Comparison of ENCODE assay signal across 10 cellular contexts in genomic region chr11:70661763-70662501, GRCh38.
DNase-seq lines count a peak whose midpoint lies in the region; FAIRE-seq and TF ChIP-seq lines count a peak whose summit lies in the region.
"Had no signal": no experiment of that assay in that cellular context is flagged by ENCODE, and none has a peak within 500 bp of the region (broad histone marks: within the 10 kb centered on the region; RNA-seq: fewer than 3 reads in every experiment).

No MANE protein-coding gene starts in this region.

- DNase-seq in H7 = peak; percentile 95
- DNase-seq in ascending aorta (ENCODE audit: low spot score in 2 of 2) = no peak
- no peak for DNase-seq in iPS DF 6.9 (ENCODE audit: low read depth, low spot score)
- no peak for DNase-seq in activated CD4-positive, alpha-beta T cell treated with anti-CD3 and anti-CD28 coated beads, Interleukin-2, amount 50 U/mL, for 1 hour
- DNase-seq in GM12892 (ENCODE audit: insufficient read length) = no peak
- DNase-seq in HEK293T (ENCODE audit: extremely low spot score) = no peak
- DNase-seq in activated naive CD4-positive, alpha-beta T cell treated with anti-CD3 and anti-CD28 coated beads, Interleukin-2, amount 50 U/mL, for 16 hours = no peak
- DNase-seq: foreskin melanocyte had no signal

- TF ChIP-seq CTCF in ascending aorta (IDR thresholded peaks at IDR 0.05) = no peak

- peak overlapping the region; percentile 79 for H3K4me2 ChIP-seq in skeletal muscle satellite cell (ENCODE audit: low read length)

- H3K4me3 ChIP-seq in H7 (ENCODE audit: insufficient read depth, low read depth, low read length) (peak overlapping the region; percentile 51), ascending aorta (peak overlapping the region; percentile 29 to 50), iPS DF 6.9 (ENCODE audit: low read length) (peak overlapping the region; percentile 1; the same call in 1 of the 2 replicates), skeletal muscle satellite cell (ENCODE audit: low read length) (peak overlapping the region; percentile 70)
- H3K4me3 ChIP-seq: SK-N-MC had no signal

- H3K9me3 ChIP-seq in ascending aorta (no peaks in the 10 kb centered on the region), iPS DF 6.9 (ENCODE audit: control insufficient read depth, insufficient read depth, low read length) (no peaks in the 10 kb centered on the region), skeletal muscle satellite cell (replicated peaks; ENCODE audit: low read length) (no peaks in the 10 kb centered on the region)

- CTCF ChIA-PET in HEK293T (lab: Yijun Ruan, JAX) = no interaction called here

- TF ChIP-seq POLR2A in GM12892 (IDR thresholded peaks at IDR 0.05; ENCODE audit: low read depth, low read length) = no peak

- intact Hi-C loops in ascending aorta (cut with DNase I) = no loop called here

- H3K27ac ChIP-seq in ascending aorta (no peak overlapping the region), iPS DF 6.9 (ENCODE audit: low read length) (no peak overlapping the region)
- H3K27ac ChIP-seq: SK-N-MC had no signal

- H3K4me1 ChIP-seq in ascending aorta (no peaks in the 10 kb centered on the region), iPS DF 6.9 (ENCODE audit: control insufficient read depth, insufficient read depth, low read length) (peaks cover 11% of the 10 kb centered on the region), skeletal muscle satellite cell (ENCODE audit: control insufficient read depth, insufficient read depth, low read length) (peaks cover 9% of the 10 kb centered on the region)

- peaks cover 1% of the 10 kb centered on the region for H3K36me3 ChIP-seq in H7 (replicated peaks; ENCODE audit: control insufficient read depth, insufficient read depth, low read length)
- no peaks in the 10 kb centered on the region for H3K36me3 ChIP-seq in ascending aorta
- H3K36me3 ChIP-seq in iPS DF 6.9 (ENCODE audit: control insufficient read depth, insufficient read depth, low read length) = no peaks in the 10 kb centered on the region
- no peaks in the 10 kb centered on the region for H3K36me3 ChIP-seq in skeletal muscle satellite cell (ENCODE audit: insufficient read depth, low read length)

- H3K27me3 ChIP-seq in H7 (ENCODE audit: control insufficient read depth, insufficient read depth, low read length) (peaks cover 5% of the 10 kb centered on the region; the same call in 1 of the 2 replicates), ascending aorta (peaks cover 5% of the 10 kb centered on the region), iPS DF 6.9 (ENCODE audit: control insufficient read depth, insufficient read depth, low read length) (no peaks in the 10 kb centered on the region), skeletal muscle satellite cell (ENCODE audit: control insufficient read depth, insufficient read depth, low read length) (peaks cover 15% of the 10 kb centered on the region)

- POLR2A ChIA-PET in HEK293T (lab: Yijun Ruan, JAX) = interaction anchor here (0.6 kb wide), 1 partner anchor 275 kb away, joined by 3 read pairs; no protein-coding TSS in a partner anchor

- H3K9ac ChIP-seq in skeletal muscle satellite cell (ENCODE audit: low read depth, low read length) = peak overlapping the region; percentile 68

- no peak for FAIRE-seq in GM12892 (lab: Jason Lieb, UNC)

- no CpG with 5 or more reads among the region's 54 CpGs for WGBS in iPS DF 6.9 (ENCODE audit: insufficient coverage, insufficient read length)

TF ChIP-seq in HEK293T, 16 proteins besides CTCF, POLR2A, EP300 and RAD21:
- no peak for TF ChIP-seq NFRKB (IDR thresholded peaks at IDR 0.05)
- TF ChIP-seq HDGF (IDR thresholded peaks at IDR 0.05; ENCODE audit: borderline replicate concordance) = no peak
- TF ChIP-seq SUZ12 (IDR thresholded peaks at IDR 0.05) = no peak
- no peak for TF ChIP-seq FOXA1 (IDR thresholded peaks at IDR 0.05)
- TF ChIP-seq L3MBTL2 (conservative IDR thresholded peaks at IDR 0.05) = no peak
- no peak for TF ChIP-seq ARNT (IDR thresholded peaks at IDR 0.05)
- no peak for TF ChIP-seq TARDBP (IDR thresholded peaks at IDR 0.05)
- TF ChIP-seq LEF1 (IDR thresholded peaks at IDR 0.05; ENCODE audit: borderline replicate concordance) = no peak
- TF ChIP-seq PKNOX1 (IDR thresholded peaks at IDR 0.05) = no peak
- TF ChIP-seq ZNF384 (IDR thresholded peaks at IDR 0.05) = no peak
- TF ChIP-seq SP1 (IDR thresholded peaks at IDR 0.05) = no peak
- no peak for TF ChIP-seq ELF4 (IDR thresholded peaks at IDR 0.05)
- no peak for TF ChIP-seq BHLHE40 (IDR thresholded peaks at IDR 0.05; ENCODE audit: borderline replicate concordance)
- TF ChIP-seq FOXM1 (IDR thresholded peaks at IDR 0.05; ENCODE audit: borderline replicate concordance) = no peak
- no peak for TF ChIP-seq FOXK2 (IDR thresholded peaks at IDR 0.05)
- no peak for TF ChIP-seq CTBP1 (IDR thresholded peaks at IDR 0.05; ENCODE audit: borderline replicate concordance)

Comparison
In these comparisons a context has a peak if more than half of its experiments do, and no peak if none do; other contexts are left out.
1. H3K4me3 ChIP-seq: peak in every context shown above with its lines; median percentile 70 in skeletal muscle satellite cell; 51 in H7; 40 in ascending aorta; 1 in iPS DF 6.9.